15 cellular contexts compared by ENCODE assay signal in the genomic region with DNA sequence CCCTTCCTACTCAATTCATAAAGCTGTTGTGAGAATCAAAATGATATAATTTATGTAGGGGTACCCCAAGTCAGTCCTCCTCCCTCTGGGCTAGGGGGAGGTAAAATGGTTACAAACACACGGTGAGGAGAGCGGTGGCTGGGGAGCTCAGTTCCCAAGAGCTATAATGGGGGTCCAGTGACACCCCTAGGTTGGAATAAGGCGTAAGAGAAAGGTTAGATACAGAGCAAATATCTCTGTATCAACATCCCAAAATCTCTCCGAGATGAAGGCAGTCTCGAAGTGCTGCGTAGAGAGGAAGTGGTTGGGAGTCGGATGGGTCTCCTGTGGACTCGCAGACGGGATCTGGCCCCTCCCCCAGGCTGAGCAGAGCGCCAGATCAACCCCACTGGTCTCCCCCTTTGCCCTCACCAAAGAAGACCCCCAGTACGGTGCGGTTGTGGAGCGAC. TPM values are rescaled to one million over a fixed set of nuclear protein-coding genes. Genes with fewer than 3 reads are reported as not detected.
DNase-seq lines count a peak whose midpoint lies in the region; ATAC-seq and TF ChIP-seq lines count a peak whose summit lies in the region.
"Had no signal": no experiment of that assay in that cellular context is flagged by ENCODE, and none has a peak within 500 bp of the region (broad histone marks: within the 10 kb centered on the region; RNA-seq: fewer than 3 reads in every experiment).

No MANE protein-coding gene starts in this region.

- peaks cover 71% of the 10 kb centered on the region for H3K27me3 Mint-ChIP-seq in activated CD4-positive, alpha-beta T cell treated with anti-CD3 and anti-CD28 coated beads, Interleukin-2, amount 10 ng/mL, durations not matched to agents 24 days and 14 days
- peaks cover 70% of the 10 kb centered on the region for H3K27me3 Mint-ChIP-seq in activated B cell treated with CpG ODN at 0.5 μM for 24 hours

- peaks cover 12% of the 10 kb centered on the region for H3K4me1 Mint-ChIP-seq in activated CD4-positive, alpha-beta T cell treated with anti-CD3 and anti-CD28 coated beads, Interleukin-2, amount 10 ng/mL, durations not matched to agents 24 days and 14 days
- peaks cover 47% of the 10 kb centered on the region for H3K4me1 Mint-ChIP-seq in activated B cell treated with CpG ODN at 0.5 μM for 24 hours
- H3K4me1 Mint-ChIP-seq in stimulated activated effector memory CD8-positive, alpha-beta T cell treated with anti-CD3 and anti-CD28 coated beads, Interleukin-12 subunit alpha, Interleukin-12 subunit beta, amount 100 ng/mL, for 72 hours: peaks cover 47% of the 10 kb centered on the region

- no CpG with 5 or more reads among the region's 13 CpGs for WGBS in iPS DF 6.9 (ENCODE audit: insufficient coverage, insufficient read length)
- WGBS in heart right ventricle, 2 donors: 5 to 6% methylated on average over 13 of the region's 13 CpGs

- peak overlapping the region; percentile 33 for H3K4me3 Mint-ChIP-seq in activated CD4-positive, alpha-beta T cell treated with anti-CD3 and anti-CD28 coated beads, Interleukin-2, amount 10 ng/mL, durations not matched to agents 24 days and 14 days
- H3K4me3 Mint-ChIP-seq in activated B cell treated with CpG ODN at 0.5 μM for 24 hours: peak overlapping the region; percentile 52
- peak overlapping the region; percentile 28 for H3K4me3 Mint-ChIP-seq in stimulated activated effector memory CD8-positive, alpha-beta T cell treated with anti-CD3 and anti-CD28 coated beads, Interleukin-12 subunit alpha, Interleukin-12 subunit beta, amount 100 ng/mL, for 72 hours

- no peak overlapping the region for H3K27ac ChIP-seq in iPS DF 6.9 (ENCODE audit: low read length)
- no peak overlapping the region for H3K27ac ChIP-seq in heart right ventricle
- H3K27ac ChIP-seq: PC-9, skin epidermis had no signal

- ATAC-seq in activated B cell treated with CpG ODN at 0.5 μM for 24 hours (ENCODE audit: low read depth) (no peak), heart right ventricle (no peak), HG02852 (IDR thresholded peaks at IDR 0.05; ENCODE audit: unreplicated experiment) (no peak)
- no peak for ATAC-seq in stimulated activated effector memory CD8-positive, alpha-beta T cell treated with anti-CD3 and anti-CD28 coated beads, Interleukin-12 subunit alpha, Interleukin-12 subunit beta, amount 100 ng/mL, for 72 hours
- ATAC-seq: activated CD4-positive, CD25-positive, alpha-beta regulatory T cell treated with anti-CD3 and anti-CD28 coated beads, Interleukin-2, amount 50 U/mL, for 24 hours had no signal

- DNase-seq in activated CD4-positive, alpha-beta T cell treated with anti-CD3 and anti-CD28 coated beads, Interleukin-2, amount 10 ng/mL, durations not matched to agents 24 days and 14 days: no peak
- DNase-seq in activated CD4-positive, alpha-beta T cell treated with anti-CD3 and anti-CD28 coated beads for 1 hour: no peak
- DNase-seq in activated B cell treated with CpG ODN at 0.5 μM for 24 hours: no peak
- DNase-seq in iPS DF 6.9 (ENCODE audit: low read depth, low spot score): no peak
- no peak for DNase-seq in stimulated activated effector memory CD8-positive, alpha-beta T cell treated with anti-CD3 and anti-CD28 coated beads, Interleukin-12 subunit alpha, Interleukin-12 subunit beta, amount 100 ng/mL, for 72 hours (ENCODE audit: low spot score in 2 of 2)
- DNase-seq in activated effector memory CD4-positive, alpha-beta T cell treated with anti-CD3 and anti-CD28 coated beads, Interleukin-2, amount 50 U/mL, for 16 hours: no peak
- no peak for DNase-seq in heart right ventricle
- DNase-seq: PC-9; stimulated activated CD8-positive, alpha-beta memory T cell treated with anti-CD3 and anti-CD28 coated beads, Interleukin-4, amount 100 ng/mL, for 48 hours had no signal

- no peaks in the 10 kb centered on the region for H3K9me3 ChIP-seq in iPS DF 6.9 (ENCODE audit: control insufficient read depth, insufficient read depth, low read length)
- H3K9me3 ChIP-seq in heart right ventricle: no peaks in the 10 kb centered on the region

- TF ChIP-seq CTCF in activated B cell treated with CpG ODN at 0.5 μM for 24 hours (IDR thresholded peaks at IDR 0.05) (no peak), heart right ventricle (IDR thresholded peaks at IDR 0.05) (no peak)

- POLR2A ChIA-PET in activated B cell treated with CpG ODN at 0.5 μM for 24 hours (lab: Charles Lee): no interaction called here

- no peaks in the 10 kb centered on the region for H3K36me3 Mint-ChIP-seq in activated CD4-positive, alpha-beta T cell treated with anti-CD3 and anti-CD28 coated beads, Interleukin-2, amount 10 ng/mL, durations not matched to agents 24 days and 14 days (ENCODE audit: low read depth)
- H3K36me3 Mint-ChIP-seq in activated B cell treated with CpG ODN at 0.5 μM for 24 hours (ENCODE audit: low read depth): no peaks in the 10 kb centered on the region
- no peaks in the 10 kb centered on the region for H3K36me3 Mint-ChIP-seq in stimulated activated effector memory CD8-positive, alpha-beta T cell treated with anti-CD3 and anti-CD28 coated beads, Interleukin-12 subunit alpha, Interleukin-12 subunit beta, amount 100 ng/mL, for 72 hours

- peaks cover 73% of the 10 kb centered on the region for H3K27me3 ChIP-seq in iPS DF 6.9 (ENCODE audit: control insufficient read depth, insufficient read depth, low read length)
- peaks cover 32 to 95% (median 88%) of the 10 kb centered on the region in 7 donors for H3K27me3 ChIP-seq in heart right ventricle

- H3K4me1 ChIP-seq in iPS DF 6.9 (ENCODE audit: control insufficient read depth, insufficient read depth, low read length): peaks cover 6% of the 10 kb centered on the region
- H3K4me1 ChIP-seq in heart right ventricle: peaks cover 5 to 33% (median 19%) of the 10 kb centered on the region in 9 donors

- intact Hi-C loops in activated CD4-positive, alpha-beta T cell treated with anti-CD3 and anti-CD28 coated beads, Interleukin-2, amount 10 ng/mL, durations not matched to agents 24 days and 14 days (cut with micrococcal nuclease): no loop called here
- intact Hi-C loops in activated B cell treated with CpG ODN at 0.5 μM for 24 hours (cut with micrococcal nuclease) (no loop called here), heart right ventricle (cut with DNase I) (loop anchor here in 2 of 10 donors (10.0 kb wide), 2 partner anchors 67 to 77 kb away; no protein-coding TSS in a partner anchor)

- CTCF ChIA-PET in activated B cell treated with CpG ODN at 0.5 μM for 24 hours (lab: Charles Lee): no interaction called here

- H3K4me3 ChIP-seq in iPS DF 6.9 (ENCODE audit: low read length): peak overlapping the region; percentile 20; the same call in 1 of the 2 replicates
- peak overlapping the region in 4 of 10 donors; percentile 3 to 16 (median 6) for H3K4me3 ChIP-seq in heart right ventricle
- H3K4me3 ChIP-seq: PC-9 had no signal

- H3K9me3 Mint-ChIP-seq in activated CD4-positive, alpha-beta T cell treated with anti-CD3 and anti-CD28 coated beads, Interleukin-2, amount 10 ng/mL, durations not matched to agents 24 days and 14 days: no peaks in the 10 kb centered on the region
- H3K9me3 Mint-ChIP-seq in activated B cell treated with CpG ODN at 0.5 μM for 24 hours: no peaks in the 10 kb centered on the region
- H3K9me3 Mint-ChIP-seq in stimulated activated effector memory CD8-positive, alpha-beta T cell treated with anti-CD3 and anti-CD28 coated beads, Interleukin-12 subunit alpha, Interleukin-12 subunit beta, amount 100 ng/mL, for 72 hours: no peaks in the 10 kb centered on the region

- H3K27ac Mint-ChIP-seq in activated CD4-positive, alpha-beta T cell treated with anti-CD3 and anti-CD28 coated beads, Interleukin-2, amount 10 ng/mL, durations not matched to agents 24 days and 14 days: no peak overlapping the region
- no peak overlapping the region for H3K27ac Mint-ChIP-seq in activated B cell treated with CpG ODN at 0.5 μM for 24 hours
- H3K27ac Mint-ChIP-seq in stimulated activated effector memory CD8-positive, alpha-beta T cell treated with anti-CD3 and anti-CD28 coated beads, Interleukin-12 subunit alpha, Interleukin-12 subunit beta, amount 100 ng/mL, for 72 hours: no peak overlapping the region

- no peaks in the 10 kb centered on the region for H3K36me3 ChIP-seq in iPS DF 6.9 (ENCODE audit: control insufficient read depth, insufficient read depth, low read length)
- no peaks in the 10 kb centered on the region for H3K36me3 ChIP-seq in heart right ventricle

RNA-seq across cellular contexts. Expression of gene DUOX2, which starts 1.8 kb away (rescaled TPM):
- 0.05 TPM in 1 of 2 replicates, not detected in the other for total RNA-seq in activated CD4-positive, alpha-beta T cell treated with anti-CD3 and anti-CD28 coated beads, Interleukin-2, amount 10 ng/mL, durations not matched to agents 24 days and 14 days
- total RNA-seq in activated B cell treated with CpG ODN at 0.5 μM for 24 hours (not detected in 2 replicates), heart right ventricle (under 1 TPM in 9 of 10 donors, not detected in 1; 0.05 to 0.49 (median 0.15) TPM)
- under 1 TPM; 0.03 to 0.73 TPM for polyA plus RNA-seq in heart right ventricle
- total RNA-seq: fibroblast of lung, PC-9 had no signal
- polyA plus RNA-seq: fibroblast of lung had no signal

RNA-seq across cellular contexts. Expression of gene DUOXA2, which starts 2.0 kb away (rescaled TPM):
- total RNA-seq in activated CD4-positive, alpha-beta T cell treated with anti-CD3 and anti-CD28 coated beads, Interleukin-2, amount 10 ng/mL, durations not matched to agents 24 days and 14 days: not detected in 2 replicates
- total RNA-seq in activated B cell treated with CpG ODN at 0.5 μM for 24 hours (not detected in 2 replicates), heart right ventricle (not detected)
- not detected for polyA plus RNA-seq in heart right ventricle
- total RNA-seq: fibroblast of lung, HT1080, left lobe of liver, PC-9 had no signal
- polyA plus RNA-seq: fibroblast of lung had no signal

RNA-seq across cellular contexts. Expression of gene DUOXA1, which starts 17.5 kb away (rescaled TPM):
- not detected in 2 replicates for total RNA-seq in activated CD4-positive, alpha-beta T cell treated with anti-CD3 and anti-CD28 coated beads, Interleukin-2, amount 10 ng/mL, durations not matched to agents 24 days and 14 days
- 0.15 and 0.33 TPM in 2 replicates for total RNA-seq in activated B cell treated with CpG ODN at 0.5 μM for 24 hours
- 1 to 10 TPM in 1 of 10 donors, under 1 TPM in 8, not detected in 1; 0.11 to 1.3 (median 0.47) TPM for total RNA-seq in heart right ventricle
- 1 to 10 TPM in 1 of 2 donors, under 1 TPM in 1; 0.16 to 1.3 TPM for polyA plus RNA-seq in heart right ventricle
- total RNA-seq: fibroblast of lung, left lobe of liver had no signal
- polyA plus RNA-seq: fibroblast of lung had no signal

RNA-seq across cellular contexts. Expression of gene DUOX1, which starts 17.6 kb away (rescaled TPM):
- 0.02 and 0.14 TPM in 2 replicates for total RNA-seq in activated CD4-positive, alpha-beta T cell treated with anti-CD3 and anti-CD28 coated beads, Interleukin-2, amount 10 ng/mL, durations not matched to agents 24 days and 14 days
- total RNA-seq in activated B cell treated with CpG ODN at 0.5 μM for 24 hours: 0.11 and 0.39 TPM in 2 replicates
- under 1 TPM in 9 of 10 donors, not detected in 1; 0.17 to 0.99 (median 0.61) TPM for total RNA-seq in heart right ventricle
- polyA plus RNA-seq in heart right ventricle: under 1 TPM; 0.14 to 0.80 TPM
- total RNA-seq: fibroblast of lung, HT1080, PC-9 had no signal
- polyA plus RNA-seq: fibroblast of lung had no signal
